Comparison of ENCODE assay signal across 1 cellular context in the genomic region with DNA sequence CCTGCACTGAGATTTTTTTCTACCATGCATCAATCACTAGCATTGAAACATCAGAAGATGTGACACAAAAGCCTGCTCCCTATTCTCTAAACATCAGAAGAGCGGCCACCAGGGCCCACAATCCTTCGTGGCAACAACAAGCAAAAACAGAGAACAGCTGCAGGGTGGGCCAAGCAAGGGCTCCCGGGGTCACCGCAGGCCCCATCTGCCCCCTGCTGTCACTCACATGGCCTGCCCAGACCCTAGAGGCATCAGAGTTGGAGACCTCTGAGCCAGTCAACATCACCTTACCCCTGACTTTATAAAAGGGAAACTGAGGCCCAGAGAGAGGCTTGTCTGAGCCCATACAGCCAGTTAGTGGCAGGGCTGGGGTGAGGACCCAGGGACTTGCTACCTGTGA.
TF ChIP-seq lines count a peak whose summit lies in the region.

No MANE protein-coding gene starts in this region.

TF ChIP-seq in GM12878, 131 proteins besides CTCF, POLR2A, EP300 and RAD21:
- TF ChIP-seq NFYA (IDR thresholded peaks at IDR 0.05; ENCODE audit: borderline replicate concordance, low read depth, low read length) (no peak), TBL1XR1 (IDR thresholded peaks at IDR 0.05; ENCODE audit: low read depth, low read length) (no peak), CREM (IDR thresholded peaks at IDR 0.05; ENCODE audit: low read depth) (no peak), STAT3 (IDR thresholded peaks at IDR 0.05; ENCODE audit: low read depth, low read length) (no peak), NR2F1 (conservative IDR thresholded peaks at IDR 0.05) (0 out of 2 replicates have a peak, but pooled peaks have one; percentile 10), PAX5 (IDR thresholded peaks at IDR 0.05; ENCODE audit: borderline replicate concordance, low read depth, low read length) (no peak), POLR2AphosphoS2 (IDR thresholded peaks at IDR 0.05; ENCODE audit: low read depth, low read length) (no peak), MYC (IDR thresholded peaks at IDR 0.05; ENCODE audit: insufficient read depth, insufficient read length, insufficient replicate concordance, low read length, severe bottlenecking) (no peak), CHD1 (IDR thresholded peaks at IDR 0.05; ENCODE audit: low read depth, low read length) (0 out of 2 replicates have a peak, but pooled peaks have one; percentile 54), KAT2A (conservative IDR thresholded peaks at IDR 0.05; ENCODE audit: control insufficient read depth, low read depth, low read length) (no peak), STAT1 (conservative IDR thresholded peaks at IDR 0.05) (no peak), HDGF (IDR thresholded peaks at IDR 0.05) (0 out of 2 replicates have a peak, but pooled peaks have one; percentile 6)
- TF ChIP-seq, protein P1, sequence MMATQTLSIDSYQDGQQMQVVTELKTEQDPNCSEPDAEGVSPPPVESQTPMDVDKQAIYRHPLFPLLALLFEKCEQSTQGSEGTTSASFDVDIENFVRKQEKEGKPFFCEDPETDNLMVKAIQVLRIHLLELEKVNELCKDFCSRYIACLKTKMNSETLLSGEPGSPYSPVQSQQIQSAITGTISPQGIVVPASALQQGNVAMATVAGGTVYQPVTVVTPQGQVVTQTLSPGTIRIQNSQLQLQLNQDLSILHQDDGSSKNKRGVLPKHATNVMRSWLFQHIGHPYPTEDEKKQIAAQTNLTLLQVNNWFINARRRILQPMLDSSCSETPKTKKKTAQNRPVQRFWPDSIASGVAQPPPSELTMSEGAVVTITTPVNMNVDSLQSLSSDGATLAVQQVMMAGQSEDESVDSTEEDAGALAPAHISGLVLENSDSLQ (IDR thresholded peaks at IDR 0.05): peak; percentile 66
- TF ChIP-seq, protein P2, sequence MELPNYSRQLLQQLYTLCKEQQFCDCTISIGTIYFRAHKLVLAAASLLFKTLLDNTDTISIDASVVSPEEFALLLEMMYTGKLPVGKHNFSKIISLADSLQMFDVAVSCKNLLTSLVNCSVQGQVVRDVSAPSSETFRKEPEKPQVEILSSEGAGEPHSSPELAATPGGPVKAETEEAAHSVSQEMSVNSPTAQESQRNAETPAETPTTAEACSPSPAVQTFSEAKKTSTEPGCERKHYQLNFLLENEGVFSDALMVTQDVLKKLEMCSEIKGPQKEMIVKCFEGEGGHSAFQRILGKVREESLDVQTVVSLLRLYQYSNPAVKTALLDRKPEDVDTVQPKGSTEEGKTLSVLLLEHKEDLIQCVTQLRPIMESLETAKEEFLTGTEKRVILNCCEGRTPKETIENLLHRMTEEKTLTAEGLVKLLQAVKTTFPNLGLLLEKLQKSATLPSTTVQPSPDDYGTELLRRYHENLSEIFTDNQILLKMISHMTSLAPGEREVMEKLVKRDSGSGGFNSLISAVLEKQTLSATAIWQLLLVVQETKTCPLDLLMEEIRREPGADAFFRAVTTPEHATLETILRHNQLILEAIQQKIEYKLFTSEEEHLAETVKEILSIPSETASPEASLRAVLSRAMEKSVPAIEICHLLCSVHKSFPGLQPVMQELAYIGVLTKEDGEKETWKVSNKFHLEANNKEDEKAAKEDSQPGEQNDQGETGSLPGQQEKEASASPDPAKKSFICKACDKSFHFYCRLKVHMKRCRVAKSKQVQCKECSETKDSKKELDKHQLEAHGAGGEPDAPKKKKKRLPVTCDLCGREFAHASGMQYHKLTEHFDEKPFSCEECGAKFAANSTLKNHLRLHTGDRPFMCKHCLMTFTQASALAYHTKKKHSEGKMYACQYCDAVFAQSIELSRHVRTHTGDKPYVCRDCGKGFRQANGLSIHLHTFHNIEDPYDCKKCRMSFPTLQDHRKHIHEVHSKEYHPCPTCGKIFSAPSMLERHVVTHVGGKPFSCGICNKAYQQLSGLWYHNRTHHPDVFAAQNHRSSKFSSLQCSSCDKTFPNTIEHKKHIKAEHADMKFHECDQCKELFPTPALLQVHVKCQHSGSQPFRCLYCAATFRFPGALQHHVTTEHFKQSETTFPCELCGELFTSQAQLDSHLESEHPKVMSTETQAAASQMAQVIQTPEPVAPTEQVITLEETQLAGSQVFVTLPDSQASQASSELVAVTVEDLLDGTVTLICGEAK (IDR thresholded peaks at IDR 0.05; ENCODE audit: borderline replicate concordance): no peak
- TF ChIP-seq, protein P3, sequence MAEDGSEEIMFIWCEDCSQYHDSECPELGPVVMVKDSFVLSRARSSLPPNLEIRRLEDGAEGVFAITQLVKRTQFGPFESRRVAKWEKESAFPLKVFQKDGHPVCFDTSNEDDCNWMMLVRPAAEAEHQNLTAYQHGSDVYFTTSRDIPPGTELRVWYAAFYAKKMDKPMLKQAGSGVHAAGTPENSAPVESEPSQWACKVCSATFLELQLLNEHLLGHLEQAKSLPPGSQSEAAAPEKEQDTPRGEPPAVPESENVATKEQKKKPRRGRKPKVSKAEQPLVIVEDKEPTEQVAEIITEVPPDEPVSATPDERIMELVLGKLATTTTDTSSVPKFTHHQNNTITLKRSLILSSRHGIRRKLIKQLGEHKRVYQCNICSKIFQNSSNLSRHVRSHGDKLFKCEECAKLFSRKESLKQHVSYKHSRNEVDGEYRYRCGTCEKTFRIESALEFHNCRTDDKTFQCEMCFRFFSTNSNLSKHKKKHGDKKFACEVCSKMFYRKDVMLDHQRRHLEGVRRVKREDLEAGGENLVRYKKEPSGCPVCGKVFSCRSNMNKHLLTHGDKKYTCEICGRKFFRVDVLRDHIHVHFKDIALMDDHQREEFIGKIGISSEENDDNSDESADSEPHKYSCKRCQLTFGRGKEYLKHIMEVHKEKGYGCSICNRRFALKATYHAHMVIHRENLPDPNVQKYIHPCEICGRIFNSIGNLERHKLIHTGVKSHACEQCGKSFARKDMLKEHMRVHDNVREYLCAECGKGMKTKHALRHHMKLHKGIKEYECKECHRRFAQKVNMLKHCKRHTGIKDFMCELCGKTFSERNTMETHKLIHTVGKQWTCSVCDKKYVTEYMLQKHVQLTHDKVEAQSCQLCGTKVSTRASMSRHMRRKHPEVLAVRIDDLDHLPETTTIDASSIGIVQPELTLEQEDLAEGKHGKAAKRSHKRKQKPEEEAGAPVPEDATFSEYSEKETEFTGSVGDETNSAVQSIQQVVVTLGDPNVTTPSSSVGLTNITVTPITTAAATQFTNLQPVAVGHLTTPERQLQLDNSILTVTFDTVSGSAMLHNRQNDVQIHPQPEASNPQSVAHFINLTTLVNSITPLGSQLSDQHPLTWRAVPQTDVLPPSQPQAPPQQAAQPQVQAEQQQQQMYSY (CRISPR knock-in tag; IDR thresholded peaks at IDR 0.05): no peak
- TF ChIP-seq, protein P4, sequence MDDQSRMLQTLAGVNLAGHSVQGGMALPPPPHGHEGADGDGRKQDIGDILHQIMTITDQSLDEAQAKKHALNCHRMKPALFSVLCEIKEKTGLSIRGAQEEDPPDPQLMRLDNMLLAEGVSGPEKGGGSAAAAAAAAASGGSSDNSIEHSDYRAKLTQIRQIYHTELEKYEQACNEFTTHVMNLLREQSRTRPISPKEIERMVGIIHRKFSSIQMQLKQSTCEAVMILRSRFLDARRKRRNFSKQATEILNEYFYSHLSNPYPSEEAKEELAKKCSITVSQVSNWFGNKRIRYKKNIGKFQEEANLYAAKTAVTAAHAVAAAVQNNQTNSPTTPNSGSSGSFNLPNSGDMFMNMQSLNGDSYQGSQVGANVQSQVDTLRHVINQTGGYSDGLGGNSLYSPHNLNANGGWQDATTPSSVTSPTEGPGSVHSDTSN (IDR thresholded peaks at IDR 0.05; ENCODE audit: insufficient replicate concordance, low read depth, low read length): peak; percentile 47
- TF ChIP-seq, protein P5, sequence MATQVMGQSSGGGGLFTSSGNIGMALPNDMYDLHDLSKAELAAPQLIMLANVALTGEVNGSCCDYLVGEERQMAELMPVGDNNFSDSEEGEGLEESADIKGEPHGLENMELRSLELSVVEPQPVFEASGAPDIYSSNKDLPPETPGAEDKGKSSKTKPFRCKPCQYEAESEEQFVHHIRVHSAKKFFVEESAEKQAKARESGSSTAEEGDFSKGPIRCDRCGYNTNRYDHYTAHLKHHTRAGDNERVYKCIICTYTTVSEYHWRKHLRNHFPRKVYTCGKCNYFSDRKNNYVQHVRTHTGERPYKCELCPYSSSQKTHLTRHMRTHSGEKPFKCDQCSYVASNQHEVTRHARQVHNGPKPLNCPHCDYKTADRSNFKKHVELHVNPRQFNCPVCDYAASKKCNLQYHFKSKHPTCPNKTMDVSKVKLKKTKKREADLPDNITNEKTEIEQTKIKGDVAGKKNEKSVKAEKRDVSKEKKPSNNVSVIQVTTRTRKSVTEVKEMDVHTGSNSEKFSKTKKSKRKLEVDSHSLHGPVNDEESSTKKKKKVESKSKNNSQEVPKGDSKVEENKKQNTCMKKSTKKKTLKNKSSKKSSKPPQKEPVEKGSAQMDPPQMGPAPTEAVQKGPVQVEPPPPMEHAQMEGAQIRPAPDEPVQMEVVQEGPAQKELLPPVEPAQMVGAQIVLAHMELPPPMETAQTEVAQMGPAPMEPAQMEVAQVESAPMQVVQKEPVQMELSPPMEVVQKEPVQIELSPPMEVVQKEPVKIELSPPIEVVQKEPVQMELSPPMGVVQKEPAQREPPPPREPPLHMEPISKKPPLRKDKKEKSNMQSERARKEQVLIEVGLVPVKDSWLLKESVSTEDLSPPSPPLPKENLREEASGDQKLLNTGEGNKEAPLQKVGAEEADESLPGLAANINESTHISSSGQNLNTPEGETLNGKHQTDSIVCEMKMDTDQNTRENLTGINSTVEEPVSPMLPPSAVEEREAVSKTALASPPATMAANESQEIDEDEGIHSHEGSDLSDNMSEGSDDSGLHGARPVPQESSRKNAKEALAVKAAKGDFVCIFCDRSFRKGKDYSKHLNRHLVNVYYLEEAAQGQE (IDR thresholded peaks at IDR 0.05; ENCODE audit: low read depth, low read length): no peak
